8 cellular contexts compared by ENCODE assay signal in the genomic region with DNA sequence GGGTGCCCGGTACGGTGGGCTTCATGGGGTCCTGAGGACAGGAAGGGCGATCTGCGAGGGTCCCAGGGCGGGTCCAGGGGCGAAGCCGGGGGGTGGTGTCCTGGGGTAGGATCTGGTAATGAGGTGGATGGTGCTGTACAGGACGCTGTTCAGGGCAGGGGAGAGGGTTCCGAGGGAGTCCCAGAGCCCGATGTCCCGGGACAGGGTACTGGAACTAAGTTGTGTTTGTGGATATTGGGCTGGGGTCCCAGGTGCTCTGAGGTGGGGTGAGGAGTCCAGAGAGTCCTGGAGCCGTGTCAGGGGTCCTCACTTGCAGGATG.
DNase-seq lines count a peak whose midpoint lies in the region; ATAC-seq lines count a peak whose summit lies in the region.

No MANE protein-coding gene starts in this region.

- H3K4me3 Mint-ChIP-seq in central memory CD8-positive, alpha-beta T cell = peak overlapping the region; percentile 90

- H3K27me3 Mint-ChIP-seq in central memory CD8-positive, alpha-beta T cell = no peaks in the 10 kb centered on the region

- H3K27ac Mint-ChIP-seq in central memory CD8-positive, alpha-beta T cell (ENCODE audit: low read depth) = peak overlapping the region; percentile 86

- no peaks in the 10 kb centered on the region for H3K36me3 ChIP-seq in mucosa of stomach (ENCODE audit: control insufficient read depth, insufficient read depth, low read length)

- peak; percentile 17 for ATAC-seq in GM18868 (IDR thresholded peaks at IDR 0.05; ENCODE audit: unreplicated experiment)
- ATAC-seq in HG03460 (IDR thresholded peaks at IDR 0.05; ENCODE audit: unreplicated experiment) = peak; percentile 12
- no peak for ATAC-seq in central memory CD8-positive, alpha-beta T cell (replicated peaks; ENCODE audit: extremely low read depth, poor library complexity, severe bottlenecking)

- peak overlapping the region; percentile 89 for H3K9ac ChIP-seq in mucosa of stomach (ENCODE audit: low read length)

- peaks cover 33% of the 10 kb centered on the region for H3K4me1 Mint-ChIP-seq in central memory CD8-positive, alpha-beta T cell

- H3K9me3 ChIP-seq in mucosa of stomach (ENCODE audit: control insufficient read depth, low read length) = no peaks in the 10 kb centered on the region

- no peak for DNase-seq in central memory CD8-positive, alpha-beta T cell (ENCODE audit: low spot score in 2 of 2)
- DNase-seq in NOMO-1 treated with dmso at 0.1 percent for 144 hours (lab: John Stamatoyannopoulos, UW; ENCODE audit: unreplicated experiment) (no peak), NCI-H2171 (lab: John Stamatoyannopoulos, UW) (no peak), NCI-H524 treated with DMSO at 0.1 percent for 48 hours (lab: John Stamatoyannopoulos, UW) (no peak), GDM1 (lab: John Stamatoyannopoulos, UW) (no peak)

- peaks cover 26% of the 10 kb centered on the region for H3K36me3 Mint-ChIP-seq in central memory CD8-positive, alpha-beta T cell (ENCODE audit: insufficient read depth)

- no peaks in the 10 kb centered on the region for H3K9me3 Mint-ChIP-seq in central memory CD8-positive, alpha-beta T cell

- peak overlapping the region; percentile 91 for H3K4me3 ChIP-seq in mucosa of stomach (ENCODE audit: low read length)

- peaks cover 33% of the 10 kb centered on the region for H3K4me1 ChIP-seq in mucosa of stomach (ENCODE audit: control insufficient read depth, insufficient read depth, low read length)

- peaks cover 6% of the 10 kb centered on the region for H3K27me3 ChIP-seq in mucosa of stomach (ENCODE audit: control insufficient read depth, insufficient read depth, low read length)
